1 cellular context compared by ENCODE assay signal in genomic region chr1:101136739-101137138, GRCh38.
A peak's percentile ranks its signal among the peaks of the same experiment; 100 is the strongest.
TF ChIP-seq lines count a peak whose summit lies in the region.

No MANE protein-coding gene starts in this region.

TF ChIP-seq in HepG2, 621 proteins besides CTCF, POLR2A, EP300 and RAD21 (continued from another document and continues in another):
- TF ChIP-seq PAXIP1 (CRISPR knock-in tag; conservative IDR thresholded peaks at IDR 0.05), result peak; percentile 83
- TF ChIP-seq RBAK (CRISPR knock-in tag; IDR thresholded peaks at IDR 0.05), result no peak
- no peak for TF ChIP-seq ZNF792 (CRISPR knock-in tag; IDR thresholded peaks at IDR 0.05)
- peak; percentile 70 for TF ChIP-seq HDAC2 (CRISPR knock-in tag; IDR thresholded peaks at IDR 0.05)
- peak; percentile 76; the same call in 1 of the 2 replicates for TF ChIP-seq FOXJ3 (CRISPR knock-in tag; IDR thresholded peaks at IDR 0.05; ENCODE audit: borderline replicate concordance)
- TF ChIP-seq PRMT3 (CRISPR knock-in tag; IDR thresholded peaks at IDR 0.05; ENCODE audit: borderline replicate concordance, low read depth), result no peak
- TF ChIP-seq ZNF552 (CRISPR knock-in tag; IDR thresholded peaks at IDR 0.05; ENCODE audit: borderline replicate concordance), result no peak
- peak; percentile 52 for TF ChIP-seq MIXL1 (CRISPR knock-in tag; IDR thresholded peaks at IDR 0.05)
- no peak for TF ChIP-seq ZNF547 (CRISPR knock-in tag; IDR thresholded peaks at IDR 0.05)
- no peak for TF ChIP-seq NONO (IDR thresholded peaks at IDR 0.05)
- no peak for TF ChIP-seq NONO (CRISPR knock-in tag; conservative IDR thresholded peaks at IDR 0.05)
- peak; percentile 79 for TF ChIP-seq BCL6 (CRISPR knock-in tag; IDR thresholded peaks at IDR 0.05)
- no peak for TF ChIP-seq ZNF674 (CRISPR knock-in tag; IDR thresholded peaks at IDR 0.05; ENCODE audit: low read depth)
- no peak for TF ChIP-seq NFAT5 (CRISPR knock-in tag; IDR thresholded peaks at IDR 0.05)
- TF ChIP-seq RARA (CRISPR knock-in tag; IDR thresholded peaks at IDR 0.05), result peak; percentile 76; the same call in 1 of the 2 replicates
- no peak for TF ChIP-seq MTF2 (CRISPR knock-in tag; IDR thresholded peaks at IDR 0.05; ENCODE audit: borderline replicate concordance)
- TF ChIP-seq SIX4 (CRISPR knock-in tag; IDR thresholded peaks at IDR 0.05), result no peak
- no peak for TF ChIP-seq CHD4 (IDR thresholded peaks at IDR 0.05; ENCODE audit: borderline replicate concordance, low read length)
- TF ChIP-seq CREM (IDR thresholded peaks at IDR 0.05), result peak; percentile 58; the same call in 1 of the 2 replicates
- no peak for TF ChIP-seq CREM (CRISPR knock-in tag; IDR thresholded peaks at IDR 0.05)
- TF ChIP-seq ZBTB7A (CRISPR knock-in tag; IDR thresholded peaks at IDR 0.05), result no peak
- no peak for TF ChIP-seq HDAC1 (CRISPR knock-in tag; IDR thresholded peaks at IDR 0.05)
- no peak for TF ChIP-seq TGIF2 (CRISPR knock-in tag; IDR thresholded peaks at IDR 0.05)
- no peak for TF ChIP-seq MED8 (CRISPR knock-in tag; IDR thresholded peaks at IDR 0.05; ENCODE audit: insufficient replicate concordance)
- no peak for TF ChIP-seq ZBTB1 (CRISPR knock-in tag; IDR thresholded peaks at IDR 0.05; ENCODE audit: borderline replicate concordance)
- TF ChIP-seq FOXA1 (IDR thresholded peaks at IDR 0.05), result no peak
- TF ChIP-seq FOXA1 (CRISPR knock-in tag; IDR thresholded peaks at IDR 0.05), result peak; percentile 73
- TF ChIP-seq ZNF512B (CRISPR knock-in tag; IDR thresholded peaks at IDR 0.05; ENCODE audit: borderline replicate concordance), result 0 out of 2 replicates have a peak, but pooled peaks have one; percentile 30
- TF ChIP-seq ZNF816 (CRISPR knock-in tag; IDR thresholded peaks at IDR 0.05; ENCODE audit: borderline replicate concordance), result no peak
- peak; percentile 45 for TF ChIP-seq SKI (IDR thresholded peaks at IDR 0.05; ENCODE audit: partially characterized antibody)
- peak; percentile 47; the same call in 1 of the 2 replicates for TF ChIP-seq NCOR1 (IDR thresholded peaks at IDR 0.05; ENCODE audit: borderline replicate concordance, low read length)
- no peak for TF ChIP-seq RBM22 (optimal IDR thresholded peaks at IDR 0.05; ENCODE audit: low read length)
- TF ChIP-seq THAP11 (CRISPR knock-in tag; IDR thresholded peaks at IDR 0.05), result 0 out of 2 replicates have a peak, but pooled peaks have one; percentile 22
- TF ChIP-seq MXI1 (IDR thresholded peaks at IDR 0.05; ENCODE audit: borderline replicate concordance, low read depth, low read length), result no peak
- no peak for TF ChIP-seq HMG20B (CRISPR knock-in tag; conservative IDR thresholded peaks at IDR 0.05)
- 0 out of 2 replicates have a peak, but pooled peaks have one; percentile 29 for TF ChIP-seq ZNF292 (CRISPR knock-in tag; IDR thresholded peaks at IDR 0.05; ENCODE audit: borderline replicate concordance, low read depth)
- peak; percentile 92; the same call in 1 of the 2 replicates for TF ChIP-seq CBFB (CRISPR knock-in tag; IDR thresholded peaks at IDR 0.05)
- TF ChIP-seq ELF4 (CRISPR knock-in tag; IDR thresholded peaks at IDR 0.05; ENCODE audit: borderline replicate concordance), result no peak
- no peak for TF ChIP-seq KDM3A (CRISPR knock-in tag; IDR thresholded peaks at IDR 0.05; ENCODE audit: low read depth)
- TF ChIP-seq NR0B2 (CRISPR knock-in tag; IDR thresholded peaks at IDR 0.05), result no peak
- TF ChIP-seq DNMT3B (CRISPR knock-in tag; conservative IDR thresholded peaks at IDR 0.05), result no peak
- TF ChIP-seq ZNF878 (CRISPR knock-in tag; IDR thresholded peaks at IDR 0.05), result peak; percentile 54; the same call in 1 of the 2 replicates
- TF ChIP-seq ATF3 (CRISPR knock-in tag; IDR thresholded peaks at IDR 0.05), result no peak
- peak; percentile 81 for TF ChIP-seq FOXA3 (CRISPR knock-in tag; IDR thresholded peaks at IDR 0.05)
- no peak for TF ChIP-seq ZNF616 (CRISPR knock-in tag; IDR thresholded peaks at IDR 0.05; ENCODE audit: low read depth)
- TF ChIP-seq PITX1 (CRISPR knock-in tag; IDR thresholded peaks at IDR 0.05), result peak; percentile 66; the same call in 1 of the 2 replicates
- TF ChIP-seq TRAFD1 (CRISPR knock-in tag; IDR thresholded peaks at IDR 0.05; ENCODE audit: borderline replicate concordance), result no peak
- no peak for TF ChIP-seq ZNF788 (CRISPR knock-in tag; IDR thresholded peaks at IDR 0.05; ENCODE audit: borderline replicate concordance)
- no peak for TF ChIP-seq ZNF670 (CRISPR knock-in tag; IDR thresholded peaks at IDR 0.05; ENCODE audit: borderline replicate concordance)
- no peak for TF ChIP-seq PRDM10 (CRISPR knock-in tag; IDR thresholded peaks at IDR 0.05; ENCODE audit: low read depth)
- peak; percentile 56; the same call in 1 of the 2 replicates for TF ChIP-seq ZBTB20 (CRISPR knock-in tag; IDR thresholded peaks at IDR 0.05; ENCODE audit: borderline replicate concordance, low read depth)
